ENCODE assay signal across 16 cellular contexts in genomic region chr1:1111516-1112236, GRCh38. TPM values are rescaled to one million over a fixed set of nuclear protein-coding genes. Genes with fewer than 3 reads are reported as not detected.
"Had no signal": no experiment of that assay in that cellular context is flagged by ENCODE, and none has a peak within 500 bp of the region (broad histone marks: within the 10 kb centered on the region; RNA-seq: fewer than 3 reads in every experiment).

No MANE protein-coding gene starts in this region.

- ATAC-seq: activated T-cell treated with anti-CD3 and anti-CD28 coated beads, Interleukin-2, amount 50 U/mL, for 72 hours; gastroesophageal sphincter had no signal

- H3K27ac Mint-ChIP-seq: activated CD4-positive, alpha-beta memory T cell treated with anti-CD3 and anti-CD28 coated beads for 36 hours; activated T-cell treated with anti-CD3 and anti-CD28 coated beads, Interleukin-2, amount 50 U/mL, for 72 hours had no signal

- H3K9me3 ChIP-seq: ascending aorta, thoracic aorta, vagina had no signal

- H3K4me3 ChIP-seq: ascending aorta, gastroesophageal sphincter, stomach, thoracic aorta, vagina had no signal

- H3K27me3 ChIP-seq: ascending aorta, gastroesophageal sphincter, vagina had no signal

- H3K4me3 Mint-ChIP-seq: activated CD4-positive, alpha-beta memory T cell treated with anti-CD3 and anti-CD28 coated beads for 36 hours; activated T-cell treated with anti-CD3 and anti-CD28 coated beads, Interleukin-2, amount 50 U/mL, for 72 hours had no signal

- FAIRE-seq: colon had no signal

- H3K36me3 ChIP-seq: ascending aorta, thoracic aorta, vagina had no signal

- H3K27ac ChIP-seq: ascending aorta, gastroesophageal sphincter, stomach, thoracic aorta, vagina had no signal

- DNase-seq: activated CD4-positive, alpha-beta memory T cell treated with anti-CD3 and anti-CD28 coated beads for 36 hours; activated naive CD4-positive, alpha-beta T cell; activated T-cell treated with anti-CD3 and anti-CD28 coated beads, Interleukin-2, amount 50 U/mL, for 72 hours; hippocampal formation; stimulated activated CD4-positive, alpha-beta T cell treated with anti-CD3 and anti-CD28 coated beads, Interleukin-4, amount 100 ng/mL, for 4 hours; stomach; T-helper 9 cell had no signal

- H3K27me3 Mint-ChIP-seq: activated CD4-positive, alpha-beta memory T cell treated with anti-CD3 and anti-CD28 coated beads for 36 hours had no signal

RNA-seq across cellular contexts. Expression of gene RNF223, which starts 37.6 kb away (rescaled TPM):
- total RNA-seq: activated CD4-positive, alpha-beta memory T cell treated with anti-CD3 and anti-CD28 coated beads for 36 hours; ascending aorta; fibroblast of lung; osteocyte; skeletal muscle tissue had no signal
- polyA plus RNA-seq: fibroblast of lung, neural cell had no signal
